ENCODE assay signal across 23 cellular contexts in genomic region chr7:128005117-128005516, GRCh38. TPM values are rescaled to one million over a fixed set of nuclear protein-coding genes. Genes with fewer than 3 reads are reported as not detected.
A peak's percentile ranks its signal among the peaks of the same experiment; 100 is the strongest.
DNase-seq lines count a peak whose midpoint lies in the region; ATAC-seq and TF ChIP-seq lines count a peak whose summit lies in the region.
"Had no signal": no experiment of that assay in that cellular context is flagged by ENCODE, and none has a peak within 500 bp of the region (broad histone marks: within the 10 kb centered on the region; RNA-seq: fewer than 3 reads in every experiment).

No MANE protein-coding gene starts in this region.

- POLR2A ChIA-PET in GM10248 (lab: Yijun Ruan, JAX) (no interaction called here), activated B cell treated with CpG ODN at 0.5 μM for 24 hours (lab: Charles Lee) (interaction anchor here (1.4 kb wide), 1 partner anchor 205 kb away, joined by 3 read pairs; no protein-coding TSS in a partner anchor)

- peak; percentile 87 for ATAC-seq in activated B cell treated with CpG ODN at 0.5 μM for 24 hours (ENCODE audit: low read depth)
- no peak for ATAC-seq in HG02588 (IDR thresholded peaks at IDR 0.05; ENCODE audit: unreplicated experiment)
- ATAC-seq: HCT116, natural killer cell, psoas muscle, SK-N-SH treated with all-trans-retinoic acid at 6 μM for 48 hours had no signal

- H3K4me3 Mint-ChIP-seq in activated B cell treated with CpG ODN at 0.5 μM for 24 hours (peak overlapping the region; percentile 52), type B pancreatic cell (no peak overlapping the region)
- H3K4me3 Mint-ChIP-seq: activated CD4-positive, alpha-beta T cell treated with anti-CD3 and anti-CD28 coated beads, Interleukin-2, amount 10 ng/mL, durations not matched to agents 7 days and 5 days; natural killer cell had no signal

- H3K9me3 Mint-ChIP-seq in activated B cell treated with CpG ODN at 0.5 μM for 24 hours, result no peaks in the 10 kb centered on the region
- H3K9me3 Mint-ChIP-seq in type B pancreatic cell, result no peaks in the 10 kb centered on the region
- H3K9me3 Mint-ChIP-seq: activated CD4-positive, alpha-beta T cell treated with anti-CD3 and anti-CD28 coated beads, Interleukin-2, amount 10 ng/mL, durations not matched to agents 7 days and 5 days; natural killer cell had no signal

- no peaks in the 10 kb centered on the region for H3K27me3 Mint-ChIP-seq in activated B cell treated with CpG ODN at 0.5 μM for 24 hours
- H3K27me3 Mint-ChIP-seq in type B pancreatic cell, result no peaks in the 10 kb centered on the region
- H3K27me3 Mint-ChIP-seq: activated CD4-positive, alpha-beta T cell treated with anti-CD3 and anti-CD28 coated beads, Interleukin-2, amount 10 ng/mL, durations not matched to agents 7 days and 5 days had no signal

- H3K9me3 ChIP-seq in neutrophil, result no peaks in the 10 kb centered on the region
- H3K9me3 ChIP-seq: psoas muscle, uterus had no signal

- intact Hi-C loops in activated B cell treated with CpG ODN at 0.5 μM for 24 hours (cut with micrococcal nuclease), result no loop called here

- H3K27me3 ChIP-seq in neutrophil, result no peaks in the 10 kb centered on the region
- H3K27me3 ChIP-seq: uterus had no signal

- TF ChIP-seq CTCF in GM10248 (IDR thresholded peaks at IDR 0.05; ENCODE audit: control extremely low read depth, extremely low read depth, low read depth, missing control alignments), result no peak
- TF ChIP-seq CTCF in activated B cell treated with CpG ODN at 0.5 μM for 24 hours (IDR thresholded peaks at IDR 0.05), result no peak
- no peak for TF ChIP-seq CTCF in neutrophil (IDR thresholded peaks at IDR 0.05)
- TF ChIP-seq CTCF in type B pancreatic cell (conservative IDR thresholded peaks at IDR 0.05), result no peak

- H3K27ac Mint-ChIP-seq in activated B cell treated with CpG ODN at 0.5 μM for 24 hours, result no peak overlapping the region
- H3K27ac Mint-ChIP-seq in type B pancreatic cell, result no peak overlapping the region
- H3K27ac Mint-ChIP-seq: activated CD4-positive, alpha-beta T cell treated with anti-CD3 and anti-CD28 coated beads, Interleukin-2, amount 10 ng/mL, durations not matched to agents 7 days and 5 days; natural killer cell had no signal

- peaks cover 61% of the 10 kb centered on the region for H3K36me3 ChIP-seq in neutrophil
- H3K36me3 ChIP-seq: uterus had no signal

- H3K27ac ChIP-seq in neutrophil, result peak overlapping the region; percentile 92
- H3K27ac ChIP-seq: HL-60, KMS-11, psoas muscle, uterus had no signal

- CTCF ChIA-PET in GM10248 (lab: Yijun Ruan, JAX) (interaction anchor here (1.3 to 1.4 kb wide), 2 partner anchors 272 to 297 kb away, joined by 3 read pairs; no protein-coding TSS in a partner anchor), activated B cell treated with CpG ODN at 0.5 μM for 24 hours (lab: Charles Lee) (interaction anchor here (1.2 kb wide), 1 partner anchor 296 kb away, joined by 5 read pairs; no protein-coding TSS in a partner anchor)

- no peak overlapping the region for H3K4me3 ChIP-seq in neutrophil (ENCODE audit: low read depth in 1 of 2, low read length in 1 of 2)
- H3K4me3 ChIP-seq: psoas muscle, smooth muscle cell, uterus had no signal

- peak; percentile 24 for DNase-seq in GM10248 (ENCODE audit: extremely low spot score)
- DNase-seq in NCI-H2029 treated with DMSO at 0.1 percent for 48 hours (lab: John Stamatoyannopoulos, UW), result peak; percentile 65
- peak; percentile 20 for DNase-seq in activated B cell treated with CpG ODN at 0.5 μM for 24 hours
- no peak for DNase-seq in NCI-H226
- DNase-seq in type B pancreatic cell (ENCODE audit: extremely low spot score, unreplicated experiment), result no peak
- DNase-seq in hepatic stellate cell (ENCODE audit: low spot score), result no peak
- DNase-seq: activated CD4-positive, alpha-beta T cell treated with anti-CD3 and anti-CD28 coated beads, Interleukin-2, amount 10 ng/mL, durations not matched to agents 7 days and 5 days; activated CD8-positive, alpha-beta memory T cell treated with anti-CD3 and anti-CD28 coated beads, Interleukin-2, amount 50 U/mL, for 48 hours; activated naive CD4-positive, alpha-beta T cell treated with Interleukin-2 at 50 U/mL for 16 hours; aorta; cerebellar nuclear complex; mesenchymal stem cell; natural killer cell; psoas muscle; stimulated activated CD4-positive, alpha-beta T cell treated with anti-CD3 and anti-CD28 coated beads, Interleukin-4, amount 100 ng/mL, for 24 hours; uterus had no signal

- H3K4me1 Mint-ChIP-seq in activated B cell treated with CpG ODN at 0.5 μM for 24 hours (peaks cover 55% of the 10 kb centered on the region), type B pancreatic cell (ENCODE audit: unreplicated experiment) (peaks cover 27% of the 10 kb centered on the region)

- H3K36me3 Mint-ChIP-seq in activated B cell treated with CpG ODN at 0.5 μM for 24 hours (ENCODE audit: low read depth) (peaks cover 21% of the 10 kb centered on the region), type B pancreatic cell (peaks cover 9% of the 10 kb centered on the region)
- H3K36me3 Mint-ChIP-seq: natural killer cell had no signal

- peaks cover 38 to 55% of the 10 kb centered on the region in 2 experiments for H3K4me1 ChIP-seq in neutrophil (ENCODE audit: control insufficient read depth in 1 of 2, insufficient read depth in 1 of 2, low read depth in 1 of 2, low read length in 1 of 2)
- H3K4me1 ChIP-seq: psoas muscle, uterus had no signal

RNA-seq across cellular contexts. Expression of gene LRRC4, which starts 26.1 kb away (rescaled TPM):
- total RNA-seq in activated B cell treated with CpG ODN at 0.5 μM for 24 hours (0.07 and 0.16 TPM in 2 replicates), type B pancreatic cell (ENCODE audit: low replicate concordance) (12.5 and 37.7 TPM in 2 replicates)
- total RNA-seq: activated CD4-positive, alpha-beta T cell treated with anti-CD3 and anti-CD28 coated beads, Interleukin-2, amount 10 ng/mL, durations not matched to agents 7 days and 5 days; smooth muscle cell had no signal

Comparison
In these comparisons a context has a peak if more than half of its experiments do, and no peak if none do; other contexts are left out.
1. DNase-seq: peak in GM10248 (single experiment), NCI-H2029 treated with DMSO at 0.1 percent for 48 hours (single experiment) and activated B cell treated with CpG ODN at 0.5 μM for 24 hours (single experiment); none in NCI-H226 (single experiment), type B pancreatic cell (single experiment) and hepatic stellate cell (single experiment).
2. RNA of gene LRRC4, which starts 26.1 kb away (total RNA-seq): 12.5 to 37.7 TPM in type B pancreatic cell; 0.07 to 0.16 TPM in activated B cell treated with CpG ODN at 0.5 μM for 24 hours; every median in the first group is over 10 times any median in the second.